In genomic region chr5:43256261-43256966, GRCh38 we compare ENCODE assay signal across 18 cellular contexts. TPM values are rescaled to one million over a fixed set of nuclear protein-coding genes. Genes with fewer than 3 reads are reported as not detected.
DNase-seq lines count a peak whose midpoint lies in the region; ATAC-seq and TF ChIP-seq lines count a peak whose summit lies in the region.
"Had no signal": no experiment of that assay in that cellular context is flagged by ENCODE, and none has a peak within 500 bp of the region (broad histone marks: within the 10 kb centered on the region; RNA-seq: fewer than 3 reads in every experiment).

No MANE protein-coding gene starts in this region.

- peaks cover 0 to 2% (median 0%) of the 10 kb centered on the region in 7 donors for H3K4me1 Mint-ChIP-seq in naive thymus-derived CD4-positive, alpha-beta T cell
- H3K4me1 Mint-ChIP-seq in mesothelial cell of epicardium, result peaks cover 3% of the 10 kb centered on the region

- H3K9me3 ChIP-seq in Panc1 (ENCODE audit: control insufficient read depth, insufficient read depth, low read depth, low read length), result no peaks in the 10 kb centered on the region
- no peaks in the 10 kb centered on the region for H3K9me3 ChIP-seq in naive thymus-derived CD4-positive, alpha-beta T cell (ENCODE audit: control insufficient read depth in 2 of 3, low read length in 3 of 3)
- H3K9me3 ChIP-seq: BLaER1, psoas muscle, tibial nerve had no signal

- no peak overlapping the region for H3K4me3 Mint-ChIP-seq in naive thymus-derived CD4-positive, alpha-beta T cell
- H3K4me3 Mint-ChIP-seq in mesothelial cell of epicardium, result no peak overlapping the region
- H3K4me3 Mint-ChIP-seq: IgD-negative memory B cell; naive thymus-derived CD8-positive, alpha-beta T cell had no signal

- in situ Hi-C loops in Panc1 (cut with HindIII; ENCODE audit: low pct_unique_long_range_greater_than_20kb, low sequenced_read_pairs), result no loop called here

- H3K27me3 Mint-ChIP-seq in naive thymus-derived CD4-positive, alpha-beta T cell, result peaks cover 17 to 30% (median 27%) of the 10 kb centered on the region in 5 donors
- H3K27me3 Mint-ChIP-seq in mesothelial cell of epicardium (ENCODE audit: low read depth), result peaks cover 29% of the 10 kb centered on the region

- no peak for DNase-seq in Panc1 (ENCODE audit: low read depth, low spot score)
- no peak for DNase-seq in naive thymus-derived CD4-positive, alpha-beta T cell
- no peak for DNase-seq in EL
- no peak for DNase-seq in mesothelial cell of epicardium (ENCODE audit: low spot score in 2 of 2, unreplicated experiment in 2 of 2)
- DNase-seq in NCI-H526 treated with DMSO at 0.1 percent for 48 hours (lab: John Stamatoyannopoulos, UW), result no peak
- no peak for DNase-seq in epidermal melanocyte (ENCODE audit: insufficient read length, low spot score)
- DNase-seq: activated T-cell treated with anti-CD3 and anti-CD28 coated beads, Interleukin-2, amount 50 U/mL, for 1 hour; central memory CD4-positive, alpha-beta T cell; DND-41; naive thymus-derived CD8-positive, alpha-beta T cell; NCI-H146; psoas muscle; stimulated activated CD4-positive, alpha-beta T cell treated with anti-CD3 and anti-CD28 coated beads, Interleukin-15, amount 100 ng/mL, for 24 hours had no signal

- intact Hi-C loops in Panc1 (cut with micrococcal nuclease; ENCODE audit: unreplicated experiment), result no loop called here
- intact Hi-C loops in naive thymus-derived CD4-positive, alpha-beta T cell (cut with micrococcal nuclease), result no loop called here

- no peaks in the 10 kb centered on the region for H3K36me3 Mint-ChIP-seq in naive thymus-derived CD4-positive, alpha-beta T cell
- no peaks in the 10 kb centered on the region for H3K36me3 Mint-ChIP-seq in mesothelial cell of epicardium
- H3K36me3 Mint-ChIP-seq: IgD-negative memory B cell had no signal

- H3K36me3 ChIP-seq in Panc1 (ENCODE audit: control insufficient read depth, insufficient read depth, low read length), result no peaks in the 10 kb centered on the region
- no peaks in the 10 kb centered on the region for H3K36me3 ChIP-seq in naive thymus-derived CD4-positive, alpha-beta T cell (ENCODE audit: control insufficient read depth in 2 of 3, insufficient read depth in 3 of 3, low read length in 3 of 3)
- H3K36me3 ChIP-seq: BLaER1, tibial nerve had no signal

- CTCF ChIA-PET in Panc1 (lab: Charles Lee), result no interaction called here
- CTCF ChIA-PET in naive thymus-derived CD4-positive, alpha-beta T cell (lab: Charles Lee), result no interaction called here

- H3K27ac ChIP-seq in Panc1 (ENCODE audit: low read length), result no peak overlapping the region
- H3K27ac ChIP-seq in naive thymus-derived CD4-positive, alpha-beta T cell (ENCODE audit: low read depth, low read length), result no peak overlapping the region
- H3K27ac ChIP-seq: BLaER1, psoas muscle, tibial nerve had no signal

- peaks cover 0 to 4% (median 0%) of the 10 kb centered on the region in 11 donors for H3K9me3 Mint-ChIP-seq in naive thymus-derived CD4-positive, alpha-beta T cell
- peaks cover 4% of the 10 kb centered on the region for H3K9me3 Mint-ChIP-seq in mesothelial cell of epicardium
- H3K9me3 Mint-ChIP-seq: IgD-negative memory B cell had no signal

- no peak overlapping the region for H3K4me3 ChIP-seq in Panc1 (ENCODE audit: low read depth in 2 of 2, low read length in 2 of 2)
- H3K4me3 ChIP-seq in naive thymus-derived CD4-positive, alpha-beta T cell (ENCODE audit: low read length), result no peak overlapping the region
- H3K4me3 ChIP-seq: BLaER1, psoas muscle, tibial nerve had no signal

- POLR2A ChIA-PET in Panc1 (lab: Charles Lee), result interaction anchor here (0.5 kb wide), 1 partner anchor 13 kb away, joined by 6 read pairs; no protein-coding TSS in a partner anchor
- POLR2A ChIA-PET in naive thymus-derived CD4-positive, alpha-beta T cell (lab: Charles Lee), result no interaction called here

- no TSS peak for BruUV-seq in Panc1 (replicated peaks; lab: Mats Ljungman, UMichigan)

- no peaks in the 10 kb centered on the region for H3K27me3 ChIP-seq in Panc1 (ENCODE audit: control insufficient read depth, insufficient read depth, low read length)
- H3K27me3 ChIP-seq in naive thymus-derived CD4-positive, alpha-beta T cell (ENCODE audit: control insufficient read depth in 2 of 2, insufficient read depth in 2 of 2, low read length in 2 of 2), result no peaks in the 10 kb centered on the region
- H3K27me3 ChIP-seq: BLaER1, tibial nerve had no signal

- H3K27ac Mint-ChIP-seq in naive thymus-derived CD4-positive, alpha-beta T cell, result no peak overlapping the region
- H3K27ac Mint-ChIP-seq in mesothelial cell of epicardium, result no peak overlapping the region
- H3K27ac Mint-ChIP-seq: IgD-negative memory B cell; naive thymus-derived CD8-positive, alpha-beta T cell had no signal

- TF ChIP-seq CTCF in Panc1 (IDR thresholded peaks at IDR 0.05) (no peak), mesothelial cell of epicardium (IDR thresholded peaks at IDR 0.05; ENCODE audit: unreplicated experiment) (no peak)

- peak; percentile 37 for ATAC-seq in GM19025 (IDR thresholded peaks at IDR 0.05; ENCODE audit: low read depth, unreplicated experiment)
- peak; percentile 54 for ATAC-seq in HG02943 (IDR thresholded peaks at IDR 0.05; ENCODE audit: low read depth, unreplicated experiment)
- ATAC-seq in Panc1, result 0 out of 2 replicates have a peak, but pooled peaks have one; percentile 65
- ATAC-seq in naive thymus-derived CD4-positive, alpha-beta T cell, result peak; percentile 10
- ATAC-seq: naive thymus-derived CD8-positive, alpha-beta T cell; psoas muscle had no signal

- H3K4me1 ChIP-seq in Panc1 (ENCODE audit: control insufficient read depth, insufficient read depth, low read length), result no peaks in the 10 kb centered on the region
- H3K4me1 ChIP-seq in naive thymus-derived CD4-positive, alpha-beta T cell (ENCODE audit: control insufficient read depth in 2 of 2, insufficient read depth in 2 of 2, low read length in 2 of 2), result no peaks in the 10 kb centered on the region
- H3K4me1 ChIP-seq: psoas muscle, tibial nerve had no signal

RNA-seq across cellular contexts. Expression of gene HMGCS1, which starts 56.8 kb away (rescaled TPM):
- total RNA-seq in Panc1 (2021; ENCODE audit: unreplicated experiment), result 66.1 TPM
- 20.2 TPM for polyA plus RNA-seq in Panc1 (2012; ENCODE audit: insufficient read length)
- 10 to 100 TPM; 32.2 to 77.5 (median 48.2) TPM for total RNA-seq in naive thymus-derived CD4-positive, alpha-beta T cell
- polyA plus RNA-seq in naive thymus-derived CD4-positive, alpha-beta T cell, result 1 to 10 TPM; 8.9 to 9.0 TPM
- 129 to 131 TPM (median 130 TPM) in 3 replicates for total RNA-seq in mesothelial cell of epicardium

Comparison
In these comparisons a context has a peak if more than half of its experiments do, and no peak if none do; other contexts are left out.
1. ATAC-seq: peak in every context shown above with its lines; median percentile 65 in Panc1; 54 in HG02943; 37 in GM19025; 10 in naive thymus-derived CD4-positive, alpha-beta T cell.